In genomic region chr17:82050152-82050760, GRCh38 we compare ENCODE assay signal across 1 cellular context.
TF ChIP-seq lines count a peak whose summit lies in the region.

No MANE protein-coding gene starts in this region.

TF ChIP-seq in HepG2, 621 proteins besides CTCF, POLR2A, EP300 and RAD21:
- TF ChIP-seq ZNF234 (CRISPR knock-in tag; conservative IDR thresholded peaks at IDR 0.05) (no peak), GMEB1 (CRISPR knock-in tag; IDR thresholded peaks at IDR 0.05; ENCODE audit: borderline replicate concordance) (0 out of 2 replicates have a peak, but pooled peaks have one; percentile 18), ZNF749 (CRISPR knock-in tag; IDR thresholded peaks at IDR 0.05; ENCODE audit: borderline replicate concordance) (no peak), GZF1 (CRISPR knock-in tag; IDR thresholded peaks at IDR 0.05) (peak; percentile 17; the same call in 1 of the 2 replicates), CHCHD3 (CRISPR knock-in tag; IDR thresholded peaks at IDR 0.05) (0 out of 2 replicates have a peak, but pooled peaks have one; percentile 86), ZC3H4 (CRISPR knock-in tag; IDR thresholded peaks at IDR 0.05; ENCODE audit: borderline replicate concordance) (0 out of 2 replicates have a peak, but pooled peaks have one; percentile 50), REST (IDR thresholded peaks at IDR 0.05; ENCODE audit: borderline replicate concordance in 1 of 2, low read depth in 1 of 2, low read length in 2 of 2) (no peak), HNF1B (CRISPR knock-in tag; IDR thresholded peaks at IDR 0.05) (peak; percentile 67), GPN1 (CRISPR knock-in tag; IDR thresholded peaks at IDR 0.05; ENCODE audit: borderline replicate concordance) (no peak), HNRNPLL (IDR thresholded peaks at IDR 0.05; ENCODE audit: low read depth, low read length, poor library complexity, severe bottlenecking) (peak; percentile 16), ZNF335 (CRISPR knock-in tag; IDR thresholded peaks at IDR 0.05) (0 out of 2 replicates have a peak, but pooled peaks have one; percentile 8), FOXC1 (CRISPR knock-in tag; IDR thresholded peaks at IDR 0.05; ENCODE audit: borderline replicate concordance) (0 out of 2 replicates have a peak, but pooled peaks have one; percentile 31), FOXO1 (CRISPR knock-in tag; IDR thresholded peaks at IDR 0.05) (no peak), EZH2 (conservative IDR thresholded peaks at IDR 0.05; ENCODE audit: low read depth, low read length) (no peak), ZBTB14 (CRISPR knock-in tag; IDR thresholded peaks at IDR 0.05) (no peak), MXD1 (CRISPR knock-in tag; IDR thresholded peaks at IDR 0.05) (peak; percentile 6; the same call in 1 of the 2 replicates), ZKSCAN5 (CRISPR knock-in tag; IDR thresholded peaks at IDR 0.05) (0 out of 2 replicates have a peak, but pooled peaks have one; percentile 45), ZNF850 (CRISPR knock-in tag; conservative IDR thresholded peaks at IDR 0.05) (no peak), HNRNPL (IDR thresholded peaks at IDR 0.05; ENCODE audit: low read depth, low read length) (peak; percentile 90; the same call in 1 of the 2 replicates), ARHGAP35 (CRISPR knock-in tag; IDR thresholded peaks at IDR 0.05; ENCODE audit: borderline replicate concordance) (0 out of 2 replicates have a peak, but pooled peaks have one; percentile 20), ZNF501 (CRISPR knock-in tag; IDR thresholded peaks at IDR 0.05) (peak; percentile 56; the same call in 1 of the 2 replicates), NFE2L1 (CRISPR knock-in tag; IDR thresholded peaks at IDR 0.05; ENCODE audit: borderline replicate concordance) (0 out of 2 replicates have a peak, but pooled peaks have one; percentile 38), MEIS1 (CRISPR knock-in tag; IDR thresholded peaks at IDR 0.05; ENCODE audit: borderline replicate concordance) (0 out of 2 replicates have a peak, but pooled peaks have one; percentile 21), ZNF776 (CRISPR knock-in tag; IDR thresholded peaks at IDR 0.05) (0 out of 2 replicates have a peak, but pooled peaks have one; percentile 27)
